In genomic region chr2:101737478-101738240, GRCh38 we compare ENCODE assay signal across 11 cellular contexts. TPM values are rescaled to one million over a fixed set of nuclear protein-coding genes. Genes with fewer than 3 reads are reported as not detected.
DNase-seq lines count a peak whose midpoint lies in the region; FAIRE-seq and TF ChIP-seq lines count a peak whose summit lies in the region.
"Had no signal": no experiment of that assay in that cellular context is flagged by ENCODE, and none has a peak within 500 bp of the region (broad histone marks: within the 10 kb centered on the region; RNA-seq: fewer than 3 reads in every experiment).

No MANE protein-coding gene starts in this region.

- no peaks in the 10 kb centered on the region for H3K36me3 ChIP-seq in stomach

- no peaks in the 10 kb centered on the region for H3K9me3 ChIP-seq in stomach

- peaks cover 35 to 89% (median 71%) of the 10 kb centered on the region in 4 donors for H3K4me1 ChIP-seq in stomach

- H3K27me3 Mint-ChIP-seq in activated naive CD4-positive, alpha-beta T cell treated with anti-CD3 and anti-CD28 coated beads for 36 hours (ENCODE audit: low read depth): no peaks in the 10 kb centered on the region

- no peak for TF ChIP-seq CTCF in stomach (IDR thresholded peaks at IDR 0.05)

- no peak overlapping the region for H3K4me3 ChIP-seq in stomach

- peak overlapping the region; percentile 89 for H3K27ac Mint-ChIP-seq in activated naive CD4-positive, alpha-beta T cell treated with anti-CD3 and anti-CD28 coated beads for 36 hours

- FAIRE-seq in HTR-8/SVneo (lab: Jason Lieb, UNC): no peak
- FAIRE-seq: urothelium cell line had no signal

- no peak for TF ChIP-seq POLR2A in stomach (IDR thresholded peaks at IDR 0.05)

- no peak for TF ChIP-seq EP300 in stomach (IDR thresholded peaks at IDR 0.05)

- H3K4me1 Mint-ChIP-seq in activated naive CD4-positive, alpha-beta T cell treated with anti-CD3 and anti-CD28 coated beads for 36 hours (ENCODE audit: low read depth): peaks cover 90% of the 10 kb centered on the region

- CTCF ChIA-PET in activated naive CD4-positive, alpha-beta T cell treated with anti-CD3 and anti-CD28 coated beads for 36 hours (lab: Charles Lee): interaction anchor here (0.6 to 1.6 kb wide), 3 partner anchors 15 to 24 kb away, joined by 3 to 4 read pairs (median 4); no protein-coding TSS in a partner anchor

- H3K36me3 Mint-ChIP-seq in activated naive CD4-positive, alpha-beta T cell treated with anti-CD3 and anti-CD28 coated beads for 36 hours (ENCODE audit: low read depth): peaks cover 16% of the 10 kb centered on the region
- H3K36me3 Mint-ChIP-seq: WTC11 had no signal

- peak overlapping the region; percentile 9 for H3K4me3 Mint-ChIP-seq in activated naive CD4-positive, alpha-beta T cell treated with anti-CD3 and anti-CD28 coated beads for 36 hours
- H3K4me3 Mint-ChIP-seq: WTC11 had no signal

- intact Hi-C loops in activated naive CD4-positive, alpha-beta T cell treated with anti-CD3 and anti-CD28 coated beads for 36 hours (cut with micrococcal nuclease): loop anchor here (1.0 to 10.0 kb wide), 12 partner anchors 18 to 697 kb away; no protein-coding TSS in a partner anchor
- intact Hi-C loops in stomach (cut with DNase I; ENCODE audit: low total_unique reads): no loop called here

- H3K27me3 ChIP-seq in layer of hippocampus (ENCODE audit: control insufficient read depth, insufficient read depth, low read length) (no peaks in the 10 kb centered on the region), stomach (no peaks in the 10 kb centered on the region)

- WGBS in stomach, 5 donors: 68 to 74% (median 71%) methylated on average over 3 of the region's 3 CpGs

- H3K9me3 Mint-ChIP-seq in activated naive CD4-positive, alpha-beta T cell treated with anti-CD3 and anti-CD28 coated beads for 36 hours: no peaks in the 10 kb centered on the region

- DNase-seq in activated naive CD4-positive, alpha-beta T cell treated with anti-CD3 and anti-CD28 coated beads for 36 hours: no peak
- no peak for DNase-seq in activated naive CD4-positive, alpha-beta T cell treated with anti-CD3 and anti-CD28 coated beads, Interleukin-2, amount 50 U/mL, for 16 hours
- DNase-seq in stomach (no peak), KBM-7 (no peak), CD1c-positive myeloid dendritic cell (ENCODE audit: extremely low spot score) (no peak), HTR-8/SVneo (ENCODE audit: insufficient read length, low spot score) (no peak)
- DNase-seq: NCI-H2227 treated with DMSO at 0.1 percent for 48 hours had no signal

- peak overlapping the region; percentile 79 for H3K27ac ChIP-seq in angular gyrus (ENCODE audit: low read depth, low read length)
- H3K27ac ChIP-seq in layer of hippocampus (ENCODE audit: low read depth, low read length): peak overlapping the region; percentile 43
- peak overlapping the region; percentile 17 to 76 (median 18) for H3K27ac ChIP-seq in stomach

- in situ Hi-C loops in KBM-7 (cut with MboI; ENCODE audit: low pct_unique_long_range_greater_than_20kb, low sequenced_read_pairs): no loop called here

RNA-seq across cellular contexts. Expression of gene MAP4K4, which starts 40.2 kb away (rescaled TPM):
- 100 to 1,000 TPM; 126 to 131 TPM for total RNA-seq in activated naive CD4-positive, alpha-beta T cell treated with anti-CD3 and anti-CD28 coated beads for 36 hours
- total RNA-seq in stomach: 10 to 100 TPM; 15.6 to 71.6 (median 29.0) TPM
- polyA plus RNA-seq in stomach: 10 to 100 TPM in 2 of 3 donors, 1 to 10 TPM in 1; 9.6 to 41.8 (median 18.6) TPM

Comparison
In these comparisons a context has a peak if more than half of its experiments do, and no peak if none do; other contexts are left out.
1. H3K27ac ChIP-seq: peak in every context shown above with its lines; median percentile 79 in angular gyrus; 43 in layer of hippocampus; 18 in stomach.